Comparison of ENCODE assay signal across 26 cellular contexts in the genomic region with DNA sequence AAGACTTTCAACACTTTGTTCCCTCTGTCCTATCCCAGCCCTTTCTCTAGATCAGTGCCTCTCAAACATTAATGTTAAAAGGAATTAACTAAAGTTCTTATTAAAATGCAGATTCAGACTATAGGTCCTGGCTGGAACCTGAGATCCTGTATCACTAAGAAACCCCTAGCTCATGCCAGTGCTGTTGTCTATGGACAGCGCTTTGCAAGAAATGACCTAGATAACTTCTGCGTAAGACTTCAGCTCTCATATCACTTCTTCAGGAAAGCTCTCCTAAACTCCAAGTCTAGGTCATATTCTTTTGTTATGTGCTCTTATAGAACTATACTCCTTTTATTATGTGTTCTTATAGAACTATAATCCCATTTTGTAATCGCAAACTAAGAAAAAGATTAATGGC.
DNase-seq lines count a peak whose midpoint lies in the region; ATAC-seq and TF ChIP-seq lines count a peak whose summit lies in the region.
"Had no signal": no experiment of that assay in that cellular context is flagged by ENCODE, and none has a peak within 500 bp of the region (broad histone marks: within the 10 kb centered on the region; RNA-seq: fewer than 3 reads in every experiment).

No MANE protein-coding gene starts in this region.

- H3K4me3 ChIP-seq in endodermal cell (ENCODE audit: low read length) (peak overlapping the region; percentile 8), psoas muscle (no peak overlapping the region), breast epithelium (no peak overlapping the region)
- H3K4me3 ChIP-seq: BLaER1, GM12878 had no signal

- DNase-seq in SKM-1 (lab: John Stamatoyannopoulos, UW; ENCODE audit: unreplicated experiment): peak; percentile 7
- DNase-seq in SKM-1 treated with dmso at 0.1 percent for 144 hours (lab: John Stamatoyannopoulos, UW; ENCODE audit: unreplicated experiment): no peak
- DNase-seq in endodermal cell: no peak
- DNase-seq in nephron progenitor cell: no peak
- DNase-seq in psoas muscle: no peak
- DNase-seq in NCI-H345 treated with DMSO at 0.1 percent for 48 hours (lab: John Stamatoyannopoulos, UW; ENCODE audit: unreplicated experiment): no peak
- no peak for DNase-seq in activated CD8-positive, alpha-beta memory T cell treated with anti-CD3 and anti-CD28 coated beads, Interleukin-2, amount 50 U/mL, for 4 hours
- no peak for DNase-seq in breast epithelium (ENCODE audit: low spot score in 2 of 2)
- DNase-seq: 8988T; ACHN; BE2C; C1 segment of cervical spinal cord; CD4-positive, alpha-beta memory T cell; CD4-positive, CD25-positive, alpha-beta regulatory T cell; CD8-positive, alpha-beta memory T cell; COR-L47; DMS 273 treated with DMSO at 0.1 percent for 48 hours; DMS153; DMS53; DMS79; DND-41; EL; GDM1 had no signal

- no peaks in the 10 kb centered on the region for H3K36me3 ChIP-seq in endodermal cell (ENCODE audit: control insufficient read depth, insufficient read depth, low read length)
- no peaks in the 10 kb centered on the region for H3K36me3 ChIP-seq in psoas muscle (ENCODE audit: insufficient read depth in 1 of 2, low read depth in 1 of 2)
- no peaks in the 10 kb centered on the region for H3K36me3 ChIP-seq in breast epithelium
- H3K36me3 ChIP-seq: BE2C, BLaER1 had no signal

- TF ChIP-seq CTCF in endodermal cell (conservative IDR thresholded peaks at IDR 0.05) (no peak), nephron progenitor cell (IDR thresholded peaks at IDR 0.05) (no peak), psoas muscle (IDR thresholded peaks at IDR 0.05) (no peak), breast epithelium (IDR thresholded peaks at IDR 0.05) (no peak)

- H3K4me1 Mint-ChIP-seq in endodermal cell (peaks cover 28% of the 10 kb centered on the region), nephron progenitor cell (peaks cover 10% of the 10 kb centered on the region)
- H3K4me1 Mint-ChIP-seq: CD14-positive monocyte; CD4-positive, alpha-beta memory T cell; CD4-positive, CD25-positive, alpha-beta regulatory T cell; CD8-positive, alpha-beta memory T cell had no signal

- peak in 1 of 4 donors; percentile 51 for ATAC-seq in psoas muscle
- ATAC-seq: GM12878 had no signal

- no peak overlapping the region for H3K27ac Mint-ChIP-seq in endodermal cell
- peak overlapping the region; percentile 63 for H3K27ac Mint-ChIP-seq in nephron progenitor cell
- H3K27ac Mint-ChIP-seq: CD14-positive monocyte; CD4-positive, alpha-beta memory T cell; CD8-positive, alpha-beta memory T cell had no signal

- H3K27me3 Mint-ChIP-seq in endodermal cell (ENCODE audit: insufficient read depth) (peaks cover 7% of the 10 kb centered on the region), nephron progenitor cell (ENCODE audit: low read depth, poor library complexity) (peaks cover 4% of the 10 kb centered on the region)

- H3K36me3 Mint-ChIP-seq in endodermal cell (ENCODE audit: low read depth) (no peaks in the 10 kb centered on the region), nephron progenitor cell (ENCODE audit: low read depth) (no peaks in the 10 kb centered on the region)
- H3K36me3 Mint-ChIP-seq: CD14-positive monocyte; CD4-positive, alpha-beta memory T cell; CD4-positive, CD25-positive, alpha-beta regulatory T cell; CD8-positive, alpha-beta memory T cell had no signal

- intact Hi-C loops in psoas muscle (cut with DNase I) (no loop called here), breast epithelium (cut with DNase I; ENCODE audit: low total_unique reads) (no loop called here)

- H3K27me3 ChIP-seq in endodermal cell (ENCODE audit: control insufficient read depth, insufficient read depth, low read length, poor library complexity, severe bottlenecking) (peaks cover 11% of the 10 kb centered on the region), psoas muscle (ENCODE audit: insufficient read depth in 3 of 3, low read length in 2 of 3) (peaks cover 0 to 2% (median 0%) of the 10 kb centered on the region in 3 donors), breast epithelium (no peaks in the 10 kb centered on the region)
- H3K27me3 ChIP-seq: BE2C, BLaER1 had no signal

- H3K4me3 Mint-ChIP-seq in endodermal cell: no peak overlapping the region
- H3K4me3 Mint-ChIP-seq in nephron progenitor cell: no peak overlapping the region
- H3K4me3 Mint-ChIP-seq: CD14-positive monocyte; CD4-positive, alpha-beta memory T cell; CD4-positive, CD25-positive, alpha-beta regulatory T cell; CD8-positive, alpha-beta memory T cell had no signal

- H3K27ac ChIP-seq in endodermal cell (ENCODE audit: low read depth, low read length) (no peak overlapping the region), psoas muscle (peak overlapping the region; percentile 17), breast epithelium (no peak overlapping the region)
- H3K27ac ChIP-seq: BLaER1 had no signal

- no peaks in the 10 kb centered on the region for H3K9me3 Mint-ChIP-seq in endodermal cell
- H3K9me3 Mint-ChIP-seq in nephron progenitor cell: no peaks in the 10 kb centered on the region
- H3K9me3 Mint-ChIP-seq: CD4-positive, alpha-beta memory T cell; CD8-positive, alpha-beta memory T cell had no signal

- H3K9me3 ChIP-seq in endodermal cell (ENCODE audit: control insufficient read depth, low read length) (no peaks in the 10 kb centered on the region), psoas muscle (no peaks in the 10 kb centered on the region), breast epithelium (no peaks in the 10 kb centered on the region)
- H3K9me3 ChIP-seq: BE2C, BLaER1 had no signal

- 93 to 100% methylated on average over 1 to 3 of the region's 3 CpGs for WGBS in endodermal cell (ENCODE audit: insufficient coverage in 1 of 2, insufficient read length in 1 of 2), 2 experiments
- 86 to 98% (median 91%) methylated on average over 3 of the region's 3 CpGs for WGBS in psoas muscle, 3 donors

- H3K4me1 ChIP-seq in endodermal cell (ENCODE audit: control insufficient read depth, insufficient read depth, low read length) (peaks cover 16% of the 10 kb centered on the region), psoas muscle (peaks cover 6% of the 10 kb centered on the region), breast epithelium (no peaks in the 10 kb centered on the region)
- H3K4me1 ChIP-seq: BE2C, BLaER1 had no signal

- TF ChIP-seq POLR2A in breast epithelium (IDR thresholded peaks at IDR 0.05): no peak

- H3K9ac ChIP-seq in endodermal cell (ENCODE audit: extremely low read depth, low read length, poor library complexity, severe bottlenecking): no peak overlapping the region
- H3K9ac ChIP-seq: BLaER1 had no signal
